10 cellular contexts compared by ENCODE assay signal in genomic region chr17:17125136-17126084, GRCh38.
DNase-seq lines count a peak whose midpoint lies in the region; ATAC-seq and TF ChIP-seq lines count a peak whose summit lies in the region.
"Had no signal": no experiment of that assay in that cellular context is flagged by ENCODE, and none has a peak within 500 bp of the region (broad histone marks: within the 10 kb centered on the region; RNA-seq: fewer than 3 reads in every experiment).

No MANE protein-coding gene starts in this region.

- peaks cover 1% of the 10 kb centered on the region for H3K4me1 Mint-ChIP-seq in progenitor cell of endocrine pancreas (ENCODE audit: low read depth)

- no peaks in the 10 kb centered on the region for H3K27me3 Mint-ChIP-seq in progenitor cell of endocrine pancreas

- H3K4me3 Mint-ChIP-seq in progenitor cell of endocrine pancreas (ENCODE audit: low read depth): no peak overlapping the region
- H3K4me3 Mint-ChIP-seq: GM23338 had no signal

- no peak for TF ChIP-seq CTCF in progenitor cell of endocrine pancreas (IDR thresholded peaks at IDR 0.05; ENCODE audit: unreplicated experiment)
- no peak for TF ChIP-seq CTCF in omental fat pad (IDR thresholded peaks at IDR 0.05)

- ATAC-seq in omental fat pad (ENCODE audit: low FRiP score) (no peak), HG02623 (IDR thresholded peaks at IDR 0.05; ENCODE audit: unreplicated experiment) (no peak)
- ATAC-seq: GM23338 had no signal

- peaks cover 2% of the 10 kb centered on the region for H3K36me3 Mint-ChIP-seq in progenitor cell of endocrine pancreas (ENCODE audit: insufficient read depth)

- H3K27ac Mint-ChIP-seq in progenitor cell of endocrine pancreas: peak overlapping the region; percentile 54
- H3K27ac Mint-ChIP-seq: GM23338 had no signal

- H3K9me3 Mint-ChIP-seq in progenitor cell of endocrine pancreas (ENCODE audit: low read depth): no peaks in the 10 kb centered on the region
- H3K9me3 Mint-ChIP-seq: GM23338 had no signal

- DNase-seq in NCI-H345 (lab: John Stamatoyannopoulos, UW) (peak; percentile 15), NCI-H345 treated with DMSO at 0.1 percent for 48 hours (lab: John Stamatoyannopoulos, UW; ENCODE audit: unreplicated experiment) (no peak), NCI-H524 treated with DMSO at 0.1 percent for 48 hours (lab: John Stamatoyannopoulos, UW) (peak; percentile 73), cerebellum (ENCODE audit: low spot score) (peak; percentile 68), progenitor cell of endocrine pancreas (ENCODE audit: low spot score, unreplicated experiment) (no peak), omental fat pad (ENCODE audit: low spot score) (no peak), epidermal melanocyte (ENCODE audit: insufficient read length, low spot score) (no peak)
- DNase-seq: Peyer's patch had no signal

Comparison
In these comparisons a context has a peak if more than half of its experiments do, and no peak if none do; other contexts are left out.
1. DNase-seq: peak in NCI-H345 (single experiment), NCI-H524 treated with DMSO at 0.1 percent for 48 hours (single experiment) and cerebellum (single experiment); none in NCI-H345 treated with DMSO at 0.1 percent for 48 hours (single experiment), progenitor cell of endocrine pancreas (single experiment), omental fat pad (single experiment) and epidermal melanocyte (single experiment).